ENCODE assay signal across 9 cellular contexts in the genomic region with DNA sequence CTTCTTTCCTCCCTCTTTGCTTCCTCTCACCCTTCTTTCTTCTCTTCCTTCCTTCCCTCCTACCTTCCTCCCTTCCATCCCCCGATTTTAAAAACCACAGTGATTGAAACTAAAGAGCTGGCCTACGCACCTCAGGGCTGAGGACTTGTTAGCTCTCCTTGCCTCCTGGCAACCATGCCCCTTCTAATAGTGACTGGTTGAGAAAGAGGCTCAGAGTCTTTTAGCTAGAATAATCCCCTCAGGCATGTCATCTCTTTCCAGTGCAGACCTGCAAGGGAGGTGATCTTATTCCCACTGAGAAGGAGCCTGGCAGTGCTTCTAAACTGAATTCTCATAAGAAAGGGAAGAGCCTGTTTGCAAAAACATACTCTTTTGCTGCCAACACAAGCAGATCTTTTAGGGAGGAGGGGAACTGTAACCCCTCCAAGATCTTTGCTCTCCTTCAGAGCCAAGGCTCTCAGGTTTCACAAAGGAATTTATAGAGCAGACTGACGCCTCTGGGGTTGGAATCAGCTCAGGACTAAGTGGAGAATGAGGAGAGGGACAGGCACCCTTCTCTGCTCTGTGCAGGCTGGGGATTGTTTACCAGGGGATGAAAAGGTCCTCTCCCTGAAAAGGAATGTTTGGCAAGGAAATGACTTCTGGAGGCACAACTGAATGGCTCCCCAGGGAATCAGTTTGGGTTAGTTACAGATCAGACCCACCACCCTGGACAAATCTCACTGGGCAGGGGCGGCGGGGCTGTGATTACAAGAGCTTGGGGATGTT. TPM values are rescaled to one million over a fixed set of nuclear protein-coding genes. Genes with fewer than 3 reads are reported as not detected.
A peak's percentile ranks its signal among the peaks of the same experiment; 100 is the strongest.
DNase-seq lines count a peak whose midpoint lies in the region; ATAC-seq and TF ChIP-seq lines count a peak whose summit lies in the region.
"Had no signal": no experiment of that assay in that cellular context is flagged by ENCODE, and none has a peak within 500 bp of the region (broad histone marks: within the 10 kb centered on the region; RNA-seq: fewer than 3 reads in every experiment).

No MANE protein-coding gene starts in this region.

- peaks cover 87% of the 10 kb centered on the region for H3K27me3 Mint-ChIP-seq in endodermal cell (ENCODE audit: insufficient read depth)
- H3K27me3 Mint-ChIP-seq in nephron progenitor cell (ENCODE audit: low read depth, poor library complexity): peaks cover 2% of the 10 kb centered on the region

- H3K4me1 Mint-ChIP-seq in endodermal cell (peaks cover 54% of the 10 kb centered on the region), nephron progenitor cell (peaks cover 65% of the 10 kb centered on the region)

- ATAC-seq in GM19455 (IDR thresholded peaks at IDR 0.05; ENCODE audit: unreplicated experiment): no peak
- ATAC-seq in HG03457 (IDR thresholded peaks at IDR 0.05; ENCODE audit: unreplicated experiment): no peak
- ATAC-seq in GM18868 (IDR thresholded peaks at IDR 0.05; ENCODE audit: unreplicated experiment): no peak

- peak overlapping the region; percentile 73 for H3K9ac ChIP-seq in endodermal cell (ENCODE audit: extremely low read depth, low read length, poor library complexity, severe bottlenecking)

- TF ChIP-seq CTCF in endodermal cell (conservative IDR thresholded peaks at IDR 0.05) (no peak), nephron progenitor cell (IDR thresholded peaks at IDR 0.05) (no peak)

- H3K9me3 ChIP-seq in MG63 (no peaks in the 10 kb centered on the region), endodermal cell (ENCODE audit: control insufficient read depth, low read length) (no peaks in the 10 kb centered on the region)

- H3K27me3 ChIP-seq in MG63 (no peaks in the 10 kb centered on the region), endodermal cell (ENCODE audit: control insufficient read depth, insufficient read depth, low read length, poor library complexity, severe bottlenecking) (no peaks in the 10 kb centered on the region)

- H3K27ac ChIP-seq in endodermal cell (ENCODE audit: low read depth, low read length): peak overlapping the region; percentile 71

- WGBS in endodermal cell (ENCODE audit: insufficient coverage in 1 of 2, insufficient read length in 1 of 2), 2 experiments: 10 to 24% methylated on average over 2 to 5 of the region's 5 CpGs

- H3K4me3 Mint-ChIP-seq in endodermal cell (peak overlapping the region; percentile 32), nephron progenitor cell (peak overlapping the region; percentile 24)

- H3K4me1 ChIP-seq in endodermal cell (ENCODE audit: control insufficient read depth, insufficient read depth, low read length): peaks cover 38% of the 10 kb centered on the region

- H3K36me3 ChIP-seq in MG63 (no peaks in the 10 kb centered on the region), endodermal cell (ENCODE audit: control insufficient read depth, insufficient read depth, low read length) (no peaks in the 10 kb centered on the region)

- H3K4me3 ChIP-seq in MG63 (no peak overlapping the region), endodermal cell (ENCODE audit: low read length) (peak overlapping the region; percentile 64)

- DNase-seq in AG08395 (ENCODE audit: low spot score): peak; percentile 60
- DNase-seq in MG63: peak; percentile 80
- DNase-seq in endodermal cell: peak; percentile 86
- peak; percentile 41 for DNase-seq in nephron progenitor cell
- no peak for DNase-seq in HuH-7.5 (ENCODE audit: low spot score)

- H3K9me3 Mint-ChIP-seq in endodermal cell (no peaks in the 10 kb centered on the region), nephron progenitor cell (no peaks in the 10 kb centered on the region)

- H3K36me3 Mint-ChIP-seq in endodermal cell (ENCODE audit: low read depth): no peaks in the 10 kb centered on the region
- H3K36me3 Mint-ChIP-seq in nephron progenitor cell (ENCODE audit: low read depth): no peaks in the 10 kb centered on the region

- peak overlapping the region; percentile 92 for H3K27ac Mint-ChIP-seq in endodermal cell
- H3K27ac Mint-ChIP-seq in nephron progenitor cell: peak overlapping the region; percentile 98

RNA-seq across cellular contexts. Expression of gene ANKRD1, which starts 9.4 kb away (rescaled TPM):
- total RNA-seq in MG63 (2014; rRNA removed; shearing (Covaris generic); ENCODE audit: low replicate concordance): 0.59 TPM in 1 of 2 replicates, not detected in the other
- 10 to 100 TPM; 19.6 to 42.6 TPM for total RNA-seq in endodermal cell
- 40.5 TPM for polyA plus RNA-seq in endodermal cell (2013, experiment 1 of 2)
- polyA plus RNA-seq in endodermal cell (2013, experiment 2 of 2): 73.8 TPM
- total RNA-seq: temporal lobe had no signal

RNA-seq across cellular contexts. Expression of gene RPP30, which starts 58.5 kb away (rescaled TPM):
- total RNA-seq in MG63 (2014; rRNA removed; shearing (Covaris generic); ENCODE audit: low replicate concordance): 61.5 and 78.7 TPM in 2 replicates
- 10 to 100 TPM; 58.3 to 62.4 TPM for total RNA-seq in endodermal cell
- polyA plus RNA-seq in endodermal cell (2013, experiment 1 of 2): 91.0 TPM
- polyA plus RNA-seq in endodermal cell (2013, experiment 2 of 2): 75.3 TPM

Comparison
In these comparisons a context has a peak if more than half of its experiments do, and no peak if none do; other contexts are left out.
1. RNA of gene ANKRD1, which starts 9.4 kb away (total RNA-seq): 19.6 to 42.6 TPM in endodermal cell; 0.59 TPM in MG63; every median in the first group is over 10 times any median in the second.